Comparison of ENCODE assay signal across 8 cellular contexts in the genomic region with DNA sequence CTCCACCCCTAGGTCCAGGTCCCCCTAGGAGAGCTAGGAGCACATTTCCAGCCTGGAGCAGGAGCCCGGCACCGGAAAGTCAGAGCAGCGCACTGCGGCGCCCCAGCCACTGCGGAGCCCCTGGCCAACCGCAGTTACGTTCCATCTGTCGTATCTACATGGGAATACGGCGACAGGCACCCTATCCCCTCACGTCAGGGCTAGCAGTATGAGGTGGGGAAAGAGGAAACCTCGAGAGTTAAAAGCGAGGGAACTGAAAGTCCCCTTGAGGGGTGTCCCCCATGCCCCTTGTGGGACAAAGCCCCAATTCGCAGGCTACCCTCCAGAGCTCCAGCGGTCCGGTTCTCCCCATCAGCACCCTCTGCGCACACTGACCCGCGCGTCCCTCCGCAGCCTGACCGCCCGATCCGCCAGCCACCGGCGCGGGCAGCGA. TPM values are rescaled to one million over a fixed set of nuclear protein-coding genes. Genes with fewer than 3 reads are reported as not detected.
DNase-seq lines count a peak whose midpoint lies in the region; ATAC-seq and TF ChIP-seq lines count a peak whose summit lies in the region.

No MANE protein-coding gene starts in this region.

- H3K27me3 ChIP-seq in PC-3 (ENCODE audit: low read length) (no peaks in the 10 kb centered on the region), stomach (peaks cover 0 to 30% (median 15%) of the 10 kb centered on the region in 3 donors)

- TF ChIP-seq POLR2A in stomach (IDR thresholded peaks at IDR 0.05), result no peak

- peak; percentile 24 for ATAC-seq in HG02571 (IDR thresholded peaks at IDR 0.05; ENCODE audit: unreplicated experiment)
- no peak for ATAC-seq in PC-3
- ATAC-seq in HG03025 (IDR thresholded peaks at IDR 0.05; ENCODE audit: low FRiP score, unreplicated experiment), result no peak
- no peak for ATAC-seq in GM19455 (IDR thresholded peaks at IDR 0.05; ENCODE audit: unreplicated experiment)

- no peak for TF ChIP-seq CTCF in PC-3 (conservative IDR thresholded peaks at IDR 0.05; ENCODE audit: low read depth, low read length)
- no peak for TF ChIP-seq CTCF in stomach (IDR thresholded peaks at IDR 0.05)

- H3K9ac ChIP-seq in PC-3 (ENCODE audit: low read length), result no peak overlapping the region

- H3K79me2 ChIP-seq in PC-3 (ENCODE audit: low read length), result no peaks in the 10 kb centered on the region

- no peaks in the 10 kb centered on the region for H4K20me1 ChIP-seq in PC-3 (ENCODE audit: low read length)

- no peaks in the 10 kb centered on the region for H3F3A ChIP-seq in PC-3 (ENCODE audit: low read length, unreplicated experiment)

- H3K36me3 ChIP-seq in PC-3 (ENCODE audit: low read depth, low read length) (no peaks in the 10 kb centered on the region), stomach (no peaks in the 10 kb centered on the region)

- 0 to 1% (median 0%) methylated on average over 12 to 29 of the region's 29 CpGs for WGBS in stomach, 5 donors

- CTCF ChIA-PET in PC-3 (lab: Charles Lee), result no interaction called here

- DNase-seq in ELR (ENCODE audit: low read depth) (peak; percentile 63), PC-3 (no peak), cerebellum (ENCODE audit: low spot score) (peak; percentile 78), left kidney (ENCODE audit: low read depth, low spot score) (peak; percentile 86), stomach (no peak)

- intact Hi-C loops in PC-3 (cut with micrococcal nuclease) (no loop called here), stomach (cut with DNase I; ENCODE audit: low total_unique reads) (no loop called here)

- BruUV-seq in PC-3 (replicated peaks; lab: Mats Ljungman, UMichigan), result no TSS peak

- H2AFZ ChIP-seq in PC-3 (ENCODE audit: low read length), result peak overlapping the region; percentile 89; the same call in 1 of the 2 replicates

- no peak for TF ChIP-seq EP300 in stomach (IDR thresholded peaks at IDR 0.05)

- H3K4me1 ChIP-seq in PC-3 (ENCODE audit: insufficient read depth, low read length) (no peaks in the 10 kb centered on the region), stomach (peaks cover 10 to 24% (median 21%) of the 10 kb centered on the region in 4 donors)

- H3K9me2 ChIP-seq in PC-3 (replicated peaks; ENCODE audit: low read length), result no peaks in the 10 kb centered on the region

- POLR2A ChIA-PET in PC-3 (lab: Charles Lee; ENCODE audit: unreplicated experiment), result no interaction called here

- H3K27ac ChIP-seq in PC-3 (ENCODE audit: low read length), result no peak overlapping the region
- H3K27ac ChIP-seq in stomach, result peak overlapping the region in 3 of 5 donors; percentile 28 to 80 (median 52)

- H3K9me3 ChIP-seq in PC-3 (ENCODE audit: low read length) (no peaks in the 10 kb centered on the region), stomach (no peaks in the 10 kb centered on the region)

- peak overlapping the region; percentile 88 for H3K4me2 ChIP-seq in PC-3 (ENCODE audit: low read length)

- H3K4me3 ChIP-seq in PC-3 (ENCODE audit: low read length) (peak overlapping the region; percentile 67), stomach (peak overlapping the region; percentile 67 to 91 (median 74))

RNA-seq across cellular contexts. Expression of a gene that starts 1.0 kb away (rescaled TPM):
- total RNA-seq in PC-3 (2014; rRNA removed), result 0.26 and 0.86 TPM in 2 replicates
- total RNA-seq in cerebellum, result 12.0 TPM
- 1 to 10 TPM in 2 of 5 donors, under 1 TPM in 2, not detected in 1; 0.45 to 3.5 (median 0.94) TPM for total RNA-seq in stomach
- under 1 TPM in 2 of 3 donors, not detected in 1; 0.31 to 0.95 TPM for polyA plus RNA-seq in stomach

RNA-seq across cellular contexts. Expression of a gene that starts 15.0 kb away (rescaled TPM):
- total RNA-seq in PC-3 (2014; rRNA removed) (23.0 and 29.7 TPM in 2 replicates), cerebellum (33.3 TPM), stomach (100 to 1,000 TPM in 1 of 5 donors, 10 to 100 TPM in 4; 11.6 to 137 (median 35.7) TPM)
- polyA plus RNA-seq in stomach, result 10 to 100 TPM; 17.7 to 22.7 (median 17.9) TPM

Comparison
In these comparisons a context has a peak if more than half of its experiments do, and no peak if none do; other contexts are left out.
1. DNase-seq: peak in ELR (single experiment), cerebellum (single experiment) and left kidney (single experiment); none in PC-3 (single experiment) and stomach (single experiment).